ENCODE assay signal across 22 cellular contexts in the genomic region with DNA sequence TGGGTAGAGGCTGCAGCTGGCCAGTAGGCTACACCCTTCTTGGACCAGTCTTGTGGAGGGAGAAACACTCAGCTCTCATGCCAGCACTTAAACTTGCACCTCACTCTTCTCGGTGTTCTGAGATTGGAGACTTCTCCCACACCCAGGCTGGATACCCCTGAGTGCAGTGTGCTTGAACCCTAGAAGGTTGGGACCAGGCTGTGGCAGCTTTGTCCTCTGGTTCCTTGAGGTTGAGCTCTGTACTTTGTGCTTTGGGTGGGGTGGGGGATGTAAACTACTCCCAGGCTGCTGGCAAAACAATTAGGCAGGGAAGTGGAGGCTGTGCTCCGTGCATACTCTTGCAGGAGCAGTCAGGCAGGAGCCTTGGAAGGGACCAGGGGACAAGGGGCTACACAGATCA.
"Had no signal": no experiment of that assay in that cellular context is flagged by ENCODE, and none has a peak within 500 bp of the region (broad histone marks: within the 10 kb centered on the region; RNA-seq: fewer than 3 reads in every experiment).

No MANE protein-coding gene starts in this region.

- H3K4me3 ChIP-seq: esophagus squamous epithelium, hepatocyte, neural progenitor cell, psoas muscle, skin epidermis, spleen, testis, tibial artery had no signal

- H3K9me3 Mint-ChIP-seq: nephron, neural progenitor cell had no signal

- H3K4me1 ChIP-seq: esophagus squamous epithelium, neural progenitor cell, psoas muscle, spleen, testis, tibial artery had no signal

- H3K27me3 Mint-ChIP-seq: effector memory CD8-positive, alpha-beta T cell; naive thymus-derived CD4-positive, alpha-beta T cell; type B pancreatic cell had no signal

- H3K27ac Mint-ChIP-seq: effector memory CD8-positive, alpha-beta T cell; naive thymus-derived CD4-positive, alpha-beta T cell; nephron; neural progenitor cell had no signal

- ATAC-seq: effector memory CD8-positive, alpha-beta T cell; left lobe of liver; naive thymus-derived CD4-positive, alpha-beta T cell; psoas muscle had no signal

- H3K36me3 Mint-ChIP-seq: naive thymus-derived CD4-positive, alpha-beta T cell; neural progenitor cell; type B pancreatic cell had no signal

- H3K27me3 ChIP-seq: esophagus squamous epithelium, hepatocyte, neural progenitor cell, spleen, testis, tibial artery had no signal

- H3K27ac ChIP-seq: esophagus squamous epithelium, hepatocyte, neural progenitor cell, psoas muscle, skin epidermis, spleen, testis, tibial artery had no signal

- H3K4me1 Mint-ChIP-seq: naive thymus-derived CD4-positive, alpha-beta T cell; nephron; neural progenitor cell had no signal

- H3K9me3 ChIP-seq: psoas muscle, spleen, testis, tibial artery had no signal

- DNase-seq: cortex of kidney; effector memory CD8-positive, alpha-beta T cell; erythroblast; esophagus squamous epithelium; foreskin melanocyte; head of caudate nucleus; midbrain; naive thymus-derived CD4-positive, alpha-beta T cell; nucleus accumbens; psoas muscle; spleen; stimulated activated CD4-positive, alpha-beta T cell treated with anti-CD3 and anti-CD28 coated beads, Interleukin-4, amount 100 ng/mL, for 4 hours; stimulated activated naive CD4-positive, alpha-beta T cell; substantia nigra; testis; tibial artery had no signal

- H3K36me3 ChIP-seq: esophagus squamous epithelium, neural progenitor cell, spleen, tibial artery had no signal

- H3K4me3 Mint-ChIP-seq: effector memory CD8-positive, alpha-beta T cell; naive thymus-derived CD4-positive, alpha-beta T cell; nephron; neural progenitor cell; type B pancreatic cell had no signal
